Comparison of ENCODE assay signal across 22 cellular contexts in the genomic region with DNA sequence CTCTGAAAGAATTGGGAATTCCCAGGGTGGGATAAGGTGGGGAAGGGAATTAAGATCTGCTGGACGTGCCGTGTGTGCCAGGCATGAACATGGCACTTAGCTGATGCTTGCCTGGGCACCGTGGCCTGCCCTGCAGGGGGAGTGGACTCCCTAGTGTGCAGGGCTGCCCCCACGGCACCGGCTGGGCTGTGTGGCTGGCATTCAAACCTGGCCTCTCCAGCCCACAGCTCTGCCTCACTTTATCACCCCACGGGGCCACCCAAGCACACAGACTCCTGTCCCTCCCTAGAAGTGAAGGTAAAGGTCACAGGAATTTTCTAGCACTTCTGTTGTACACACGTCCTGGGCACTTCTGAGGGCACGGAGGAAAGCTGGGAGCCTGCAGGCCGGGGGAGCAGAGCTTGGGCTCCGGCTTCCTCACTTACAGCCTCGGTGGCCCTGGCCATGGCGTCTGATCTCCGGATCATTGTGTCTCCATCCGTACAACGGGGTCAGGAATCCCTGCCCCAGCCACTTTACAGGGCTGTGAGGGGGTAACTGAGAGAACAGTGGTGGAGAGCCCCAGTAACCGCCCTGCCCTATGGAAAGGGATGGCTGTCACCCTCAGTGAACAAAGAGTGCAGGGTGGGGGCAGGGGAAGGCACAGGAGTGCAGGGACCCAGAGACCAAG. TPM values are rescaled to one million over a fixed set of nuclear protein-coding genes. Genes with fewer than 3 reads are reported as not detected.
DNase-seq lines count a peak whose midpoint lies in the region; ATAC-seq and TF ChIP-seq lines count a peak whose summit lies in the region.
"Had no signal": no experiment of that assay in that cellular context is flagged by ENCODE, and none has a peak within 500 bp of the region (broad histone marks: within the 10 kb centered on the region; RNA-seq: fewer than 3 reads in every experiment).

No MANE protein-coding gene starts in this region.

- H3K36me3 ChIP-seq in CD4-positive, CD25-positive, alpha-beta regulatory T cell (ENCODE audit: control insufficient read depth, insufficient read depth, low read length), result peaks cover 42% of the 10 kb centered on the region
- H3K36me3 ChIP-seq in osteoblast (ENCODE audit: insufficient read depth, low read length), result peaks cover 17% of the 10 kb centered on the region

- no peaks in the 10 kb centered on the region for H3K27me3 Mint-ChIP-seq in T-helper 2 cell treated with Interferon-gamma antibody and Interleukin-4, amounts not matched to agents 5 μg/mL and 100 μg/mL, for 36 hours (ENCODE audit: low read depth)
- no peaks in the 10 kb centered on the region for H3K27me3 Mint-ChIP-seq in CD4-positive, CD25-positive, alpha-beta regulatory T cell

- peaks cover 14% of the 10 kb centered on the region for H3K4me1 ChIP-seq in CD4-positive, CD25-positive, alpha-beta regulatory T cell (ENCODE audit: control insufficient read depth, insufficient read depth, low read length, poor library complexity, severe bottlenecking)
- peaks cover 14% of the 10 kb centered on the region for H3K4me1 ChIP-seq in osteoblast (ENCODE audit: insufficient read depth, low read length)

- H3K4me3 ChIP-seq in CD4-positive, CD25-positive, alpha-beta regulatory T cell (ENCODE audit: low read depth, low read length), result no peak overlapping the region
- no peak overlapping the region for H3K4me3 ChIP-seq in osteoblast (ENCODE audit: insufficient read depth, low read length)
- H3K4me3 ChIP-seq: SJSA1 had no signal

- ATAC-seq in CD4-positive, CD25-positive, alpha-beta regulatory T cell (ENCODE audit: low read depth in 2 of 2), result no peak
- ATAC-seq: HCT116, Panc1 had no signal

- H3K27me3 ChIP-seq in CD4-positive, CD25-positive, alpha-beta regulatory T cell (ENCODE audit: control insufficient read depth, insufficient read depth, low read length), result no peaks in the 10 kb centered on the region
- H3K27me3 ChIP-seq in osteoblast (ENCODE audit: insufficient read depth, low read length), result no peaks in the 10 kb centered on the region
- H3K27me3 ChIP-seq: SJSA1 had no signal

- H3K27ac ChIP-seq in CD4-positive, CD25-positive, alpha-beta regulatory T cell (ENCODE audit: insufficient read depth, low read length, poor library complexity, severe bottlenecking), result no peak overlapping the region
- H3K27ac ChIP-seq in osteoblast (ENCODE audit: low read depth, low read length), result no peak overlapping the region
- H3K27ac ChIP-seq: C4-2B, KMS-11, SJSA1 had no signal

- TF ChIP-seq CTCF in osteoblast (IDR thresholded peaks at IDR 0.05; ENCODE audit: extremely low read depth, low read depth, low read length), result no peak

- no peaks in the 10 kb centered on the region for H4K20me1 ChIP-seq in osteoblast (ENCODE audit: insufficient read depth, low read length)

- no peak overlapping the region for H3K4me3 Mint-ChIP-seq in T-helper 2 cell treated with Interferon-gamma antibody and Interleukin-4, amounts not matched to agents 5 μg/mL and 100 μg/mL, for 36 hours
- no peak overlapping the region for H3K4me3 Mint-ChIP-seq in CD4-positive, CD25-positive, alpha-beta regulatory T cell

- H3K9me3 ChIP-seq in CD4-positive, CD25-positive, alpha-beta regulatory T cell (ENCODE audit: control insufficient read depth in 2 of 2, low read length in 2 of 2), result no peaks in the 10 kb centered on the region
- H3K9me3 ChIP-seq in osteoblast (ENCODE audit: low read depth, low read length), result no peaks in the 10 kb centered on the region
- H3K9me3 ChIP-seq: SJSA1 had no signal

- peak overlapping the region; percentile 26 for H3K27ac Mint-ChIP-seq in T-helper 2 cell treated with Interferon-gamma antibody and Interleukin-4, amounts not matched to agents 5 μg/mL and 100 μg/mL, for 36 hours
- peak overlapping the region; percentile 17 to 76 (median 42) for H3K27ac Mint-ChIP-seq in CD4-positive, CD25-positive, alpha-beta regulatory T cell

- no peak overlapping the region for H3K4me2 ChIP-seq in osteoblast (ENCODE audit: insufficient read depth, low read length)
- H3K4me2 ChIP-seq: KMS-11 had no signal

- no peak for DNase-seq in T-helper 2 cell treated with Interferon-gamma antibody and Interleukin-4, amounts not matched to agents 5 μg/mL and 100 μg/mL, for 36 hours (ENCODE audit: low spot score)
- DNase-seq in T-helper 2 cell (no peak), islet precursor cell (peak; percentile 43), osteoblast (ENCODE audit: insufficient read length, low spot score, missing footprints) (peak; percentile 31), globus pallidus (ENCODE audit: low spot score) (no peak), DMS 273 (lab: John Stamatoyannopoulos, UW; ENCODE audit: unreplicated experiment) (no peak), DMS114 treated with DMSO at 0.1 percent for 48 hours (lab: John Stamatoyannopoulos, UW; ENCODE audit: unreplicated experiment) (no peak)
- DNase-seq in CD4-positive, CD25-positive, alpha-beta regulatory T cell, result no peak
- DNase-seq: EL, GF-D8, IMR-90, NCI-H1092 treated with DMSO at 0.1 percent for 48 hours, NCI-H1436 treated with DMSO at 0.1 percent for 48 hours, NCI-H2029, NCI-H226, NCI-H524 treated with DMSO at 0.1 percent for 48 hours, NCI-H82 had no signal

- no peaks in the 10 kb centered on the region for H3K9me3 Mint-ChIP-seq in T-helper 2 cell treated with Interferon-gamma antibody and Interleukin-4, amounts not matched to agents 5 μg/mL and 100 μg/mL, for 36 hours
- no peaks in the 10 kb centered on the region for H3K9me3 Mint-ChIP-seq in CD4-positive, CD25-positive, alpha-beta regulatory T cell

- H2AFZ ChIP-seq in osteoblast (ENCODE audit: low read length), result no peak overlapping the region

- H3K79me2 ChIP-seq in osteoblast (ENCODE audit: insufficient read depth, low read length), result peaks cover 10% of the 10 kb centered on the region

- peaks cover 23% of the 10 kb centered on the region for H3K36me3 Mint-ChIP-seq in T-helper 2 cell treated with Interferon-gamma antibody and Interleukin-4, amounts not matched to agents 5 μg/mL and 100 μg/mL, for 36 hours (ENCODE audit: low read depth)
- H3K36me3 Mint-ChIP-seq in CD4-positive, CD25-positive, alpha-beta regulatory T cell, result peaks cover 25% of the 10 kb centered on the region

- H3K4me1 Mint-ChIP-seq in T-helper 2 cell treated with Interferon-gamma antibody and Interleukin-4, amounts not matched to agents 5 μg/mL and 100 μg/mL, for 36 hours (ENCODE audit: low read depth), result peaks cover 15% of the 10 kb centered on the region
- H3K4me1 Mint-ChIP-seq in CD4-positive, CD25-positive, alpha-beta regulatory T cell, result peaks cover 0 to 20% (median 12%) of the 10 kb centered on the region in 4 donors

RNA-seq across cellular contexts. Expression of a gene that starts 3.7 kb away (rescaled TPM):
- total RNA-seq in CD4-positive, CD25-positive, alpha-beta regulatory T cell, result 17.8 TPM
- 1 to 10 TPM in 3 of 4 donors, under 1 TPM in 1; 0.34 to 4.5 (median 1.5) TPM for polyA plus RNA-seq in CD4-positive, CD25-positive, alpha-beta regulatory T cell
- 11.6 and 12.4 TPM in 2 replicates for total RNA-seq in osteoblast

RNA-seq across cellular contexts. Expression of a gene that starts 28.0 kb away (rescaled TPM):
- total RNA-seq in CD4-positive, CD25-positive, alpha-beta regulatory T cell, result 88.5 TPM
- polyA plus RNA-seq in CD4-positive, CD25-positive, alpha-beta regulatory T cell, result 10 to 100 TPM; 65.2 to 80.0 (median 75.2) TPM
- total RNA-seq in osteoblast, result 52.1 and 61.9 TPM in 2 replicates

Comparison
In these comparisons a context has a peak if more than half of its experiments do, and no peak if none do; other contexts are left out.
1. DNase-seq: peak in islet precursor cell (single experiment) and osteoblast (single experiment); none in T-helper 2 cell treated with Interferon-gamma antibody and Interleukin-4, amounts not matched to agents 5 μg/mL and 100 μg/mL, for 36 hours (single experiment), T-helper 2 cell (0 of 5), CD4-positive, CD25-positive, alpha-beta regulatory T cell (0 of 3), globus pallidus (single experiment), DMS 273 (single experiment) and DMS114 treated with DMSO at 0.1 percent for 48 hours (single experiment).